31 cellular contexts compared by ENCODE assay signal in the genomic region with DNA sequence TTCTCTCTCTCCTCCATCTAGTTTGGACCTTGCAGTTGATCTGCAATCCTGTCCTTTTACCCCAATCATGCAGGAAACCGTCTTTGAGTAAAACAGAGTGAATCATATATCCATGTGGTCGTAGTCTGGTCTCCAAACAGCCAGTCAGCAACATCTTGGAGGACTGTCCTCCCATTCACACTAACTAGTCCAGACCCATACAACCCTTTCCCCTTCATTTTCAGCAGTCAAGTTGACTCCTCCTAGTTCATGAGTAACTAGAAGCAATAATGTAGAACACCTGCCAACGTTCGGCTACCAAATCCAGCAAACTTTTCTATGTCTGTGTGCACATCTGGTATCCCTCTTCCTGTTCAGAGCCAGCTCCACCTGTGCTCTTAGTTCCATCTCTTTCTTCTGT. TPM values are rescaled to one million over a fixed set of nuclear protein-coding genes. Genes with fewer than 3 reads are reported as not detected.
A peak's percentile ranks its signal among the peaks of the same experiment; 100 is the strongest.
DNase-seq lines count a peak whose midpoint lies in the region; FAIRE-seq and TF ChIP-seq lines count a peak whose summit lies in the region.
"Had no signal": no experiment of that assay in that cellular context is flagged by ENCODE, and none has a peak within 500 bp of the region (broad histone marks: within the 10 kb centered on the region; RNA-seq: fewer than 3 reads in every experiment).

No MANE protein-coding gene starts in this region.

- H3K9me3 Mint-ChIP-seq in activated CD4-positive, alpha-beta T cell treated with anti-CD3 and anti-CD28 coated beads, Interleukin-2, amount 10 ng/mL, durations not matched to agents 7 days and 5 days = no peaks in the 10 kb centered on the region
- H3K9me3 Mint-ChIP-seq: neural crest cell had no signal

- H3K4me3 ChIP-seq in NB4 (ENCODE audit: low read depth, low read length) (no peak overlapping the region), fibroblast of mammary gland (ENCODE audit: control insufficient read depth, low read depth, low read length) (no peak overlapping the region), neutrophil (ENCODE audit: low read depth in 1 of 2, low read length in 1 of 2) (no peak overlapping the region)
- H3K4me3 ChIP-seq: K562, stomach, uterus had no signal

- H3K27ac Mint-ChIP-seq in activated CD4-positive, alpha-beta T cell treated with anti-CD3 and anti-CD28 coated beads, Interleukin-2, amount 10 ng/mL, durations not matched to agents 7 days and 5 days = no peak overlapping the region

- no peak overlapping the region for H3K4me3 Mint-ChIP-seq in activated CD4-positive, alpha-beta T cell treated with anti-CD3 and anti-CD28 coated beads, Interleukin-2, amount 10 ng/mL, durations not matched to agents 7 days and 5 days
- H3K4me3 Mint-ChIP-seq: neural crest cell had no signal

- TF ChIP-seq POLR2A in NB4 (IDR thresholded peaks at IDR 0.05; ENCODE audit: extremely low read depth, insufficient read length) (no peak), GM12891 (IDR thresholded peaks at IDR 0.05; ENCODE audit: low read depth, low read length) (no peak)

- POLR2A ChIA-PET in activated CD4-positive, alpha-beta T cell treated with anti-CD3 and anti-CD28 coated beads, Interleukin-2, amount 10 ng/mL, durations not matched to agents 7 days and 5 days (lab: Charles Lee) = no interaction called here

- no peaks in the 10 kb centered on the region for H3K36me3 ChIP-seq in neutrophil
- H3K36me3 ChIP-seq: stomach, uterus, WERI-Rb-1 had no signal

- peaks cover 33 to 34% of the 10 kb centered on the region in 2 experiments for H3K4me1 ChIP-seq in neutrophil (ENCODE audit: control insufficient read depth in 1 of 2, insufficient read depth in 1 of 2, low read depth in 1 of 2, low read length in 1 of 2)
- H3K4me1 ChIP-seq: stomach, uterus had no signal

- FAIRE-seq in GM12891 (lab: Jason Lieb, UNC) = no peak
- FAIRE-seq: HTR-8/SVneo, K562 had no signal

- H3K27me3 ChIP-seq in neutrophil = no peaks in the 10 kb centered on the region
- H3K27me3 ChIP-seq: uterus had no signal

- H3K4me1 Mint-ChIP-seq in activated CD4-positive, alpha-beta T cell treated with anti-CD3 and anti-CD28 coated beads, Interleukin-2, amount 10 ng/mL, durations not matched to agents 7 days and 5 days = peaks cover 20% of the 10 kb centered on the region
- H3K4me1 Mint-ChIP-seq: neural crest cell had no signal

- peak overlapping the region; percentile 75 for H3K27ac ChIP-seq in neutrophil
- H3K27ac ChIP-seq: C4-2B, stomach, uterus, WERI-Rb-1 had no signal

- CTCF ChIA-PET in activated CD4-positive, alpha-beta T cell treated with anti-CD3 and anti-CD28 coated beads, Interleukin-2, amount 10 ng/mL, durations not matched to agents 7 days and 5 days (lab: Charles Lee) = interaction anchor here (1.1 to 1.3 kb wide), 2 partner anchors 15 to 22 kb away, joined by 3 read pairs; no protein-coding TSS in a partner anchor

- no peaks in the 10 kb centered on the region for H3K9me3 ChIP-seq in neutrophil
- H3K9me3 ChIP-seq: stomach, uterus had no signal

- DNase-seq in ELR (ENCODE audit: low read depth) = peak; percentile 37
- DNase-seq in NB4 (ENCODE audit: low read depth) = peak; percentile 65
- DNase-seq in fibroblast of mammary gland (ENCODE audit: low read depth) = peak; percentile 69
- DNase-seq in amygdala (lab: John Stamatoyannopoulos, UW) = no peak
- DNase-seq in activated CD4-positive, alpha-beta T cell treated with anti-CD3 and anti-CD28 coated beads, Interleukin-2, amount 10 ng/mL, durations not matched to agents 7 days and 5 days = no peak
- no peak for DNase-seq in GM12891 (ENCODE audit: insufficient read length, low spot score)
- DNase-seq: activated CD4-positive, alpha-beta T cell treated with anti-CD3 and anti-CD28 coated beads for 48 hours; activated CD8-positive, alpha-beta memory T cell treated with anti-CD3 and anti-CD28 coated beads for 24 hours; activated effector memory CD4-positive, alpha-beta T cell treated with Interleukin-2 at 50 U/mL for 16 hours; activated T-cell treated with anti-CD3 and anti-CD28 coated beads for 4 hours; DND-41; GOT3; hypothalamus; NCI-H1417 treated with DMSO at 0.1 percent for 48 hours; NCI-H2029 treated with DMSO at 0.1 percent for 48 hours; NCI-H526; NK-92 treated with Interleukin-12 subunit alpha and Interleukin-12 subunit beta, amount 100 ng/mL, for 24 hours; right cardiac atrium; stomach; T1000; uterus; WERI-Rb-1 had no signal

- H3K36me3 Mint-ChIP-seq in activated CD4-positive, alpha-beta T cell treated with anti-CD3 and anti-CD28 coated beads, Interleukin-2, amount 10 ng/mL, durations not matched to agents 7 days and 5 days (ENCODE audit: low read depth) = no peaks in the 10 kb centered on the region

- no peaks in the 10 kb centered on the region for H3K27me3 Mint-ChIP-seq in activated CD4-positive, alpha-beta T cell treated with anti-CD3 and anti-CD28 coated beads, Interleukin-2, amount 10 ng/mL, durations not matched to agents 7 days and 5 days

- TF ChIP-seq CTCF in NB4 (IDR thresholded peaks at IDR 0.05; ENCODE audit: low read depth, low read length) (no peak), fibroblast of mammary gland (conservative IDR thresholded peaks at IDR 0.05; ENCODE audit: control insufficient read depth, insufficient read depth, low read depth, low read length) (no peak), neutrophil (IDR thresholded peaks at IDR 0.05) (no peak)

TF ChIP-seq in GM12891, 5 proteins besides CTCF, POLR2A, EP300 and RAD21:
- TF ChIP-seq TAF1 (IDR thresholded peaks at IDR 0.05; ENCODE audit: low read depth, low read length) (no peak), PAX5 (IDR thresholded peaks at IDR 0.05; ENCODE audit: insufficient read depth, low read length, severe bottlenecking) (no peak), POLR2AphosphoS5 (IDR thresholded peaks at IDR 0.05; ENCODE audit: low read depth, low read length) (no peak), SPI1 (IDR thresholded peaks at IDR 0.05; ENCODE audit: low read depth, low read length) (no peak), POU2F2 (IDR thresholded peaks at IDR 0.05; ENCODE audit: low read depth, low read length) (no peak)

RNA-seq across cellular contexts. Expression of a gene that starts 10.8 kb away (rescaled TPM):
- 100 to 1,000 TPM; 200 to 226 TPM for total RNA-seq in activated CD4-positive, alpha-beta T cell treated with anti-CD3 and anti-CD28 coated beads, Interleukin-2, amount 10 ng/mL, durations not matched to agents 7 days and 5 days
- polyA plus RNA-seq in GM12891 (2012; ENCODE audit: low read depth, missing spikeins) = 18.6 TPM
- total RNA-seq: fibroblast of lung, neural crest cell, SK-MEL-5 had no signal
- polyA plus RNA-seq: fibroblast of lung had no signal

RNA-seq across cellular contexts. Expression of a gene that starts 11.7 kb away (rescaled TPM):
- total RNA-seq in activated CD4-positive, alpha-beta T cell treated with anti-CD3 and anti-CD28 coated beads, Interleukin-2, amount 10 ng/mL, durations not matched to agents 7 days and 5 days = not detected
- polyA plus RNA-seq in GM12891 (2012; ENCODE audit: low read depth, missing spikeins) = not detected
- total RNA-seq: fibroblast of lung, left lobe of liver, neural crest cell, posterior vena cava, SK-MEL-5, stomach, uterus had no signal
- polyA plus RNA-seq: fibroblast of lung, right cardiac atrium, stomach had no signal

RNA-seq across cellular contexts. Expression of a gene that starts 56.4 kb away (rescaled TPM):
- 10 to 100 TPM; 17.5 to 18.9 TPM for total RNA-seq in activated CD4-positive, alpha-beta T cell treated with anti-CD3 and anti-CD28 coated beads, Interleukin-2, amount 10 ng/mL, durations not matched to agents 7 days and 5 days
- 15.2 TPM for polyA plus RNA-seq in GM12891 (2012; ENCODE audit: low read depth, missing spikeins)

Comparison
In these comparisons a context has a peak if more than half of its experiments do, and no peak if none do; other contexts are left out.
1. DNase-seq: peak in ELR (single experiment), NB4 (single experiment) and fibroblast of mammary gland (single experiment); none in amygdala (0 of 56), activated CD4-positive, alpha-beta T cell treated with anti-CD3 and anti-CD28 coated beads, Interleukin-2, amount 10 ng/mL, durations not matched to agents 7 days and 5 days (single experiment) and GM12891 (single experiment).